ENCODE assay signal across 1 cellular context in genomic region chr2:113184531-113185230, GRCh38.
TF ChIP-seq lines count a peak whose summit lies in the region.

No MANE protein-coding gene starts in this region.

TF ChIP-seq in HepG2, 621 proteins besides CTCF, POLR2A, EP300 and RAD21:
- TF ChIP-seq ZNF768 (CRISPR knock-in tag; IDR thresholded peaks at IDR 0.05) (peak; percentile 81), JUN (CRISPR knock-in tag; IDR thresholded peaks at IDR 0.05) (no peak)
- TF ChIP-seq, protein P1, sequence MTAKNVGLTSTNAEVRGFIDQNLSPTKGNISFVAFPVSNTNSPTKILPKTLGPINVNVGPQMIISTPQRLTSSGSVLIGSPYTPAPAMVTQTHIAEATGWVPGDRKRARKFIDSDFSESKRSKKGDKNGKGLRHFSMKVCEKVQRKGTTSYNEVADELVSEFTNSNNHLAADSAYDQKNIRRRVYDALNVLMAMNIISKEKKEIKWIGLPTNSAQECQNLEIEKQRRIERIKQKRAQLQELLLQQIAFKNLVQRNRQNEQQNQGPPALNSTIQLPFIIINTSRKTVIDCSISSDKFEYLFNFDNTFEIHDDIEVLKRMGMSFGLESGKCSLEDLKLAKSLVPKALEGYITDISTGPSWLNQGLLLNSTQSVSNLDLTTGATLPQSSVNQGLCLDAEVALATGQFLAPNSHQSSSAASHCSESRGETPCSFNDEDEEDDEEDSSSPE (CRISPR knock-in tag; IDR thresholded peaks at IDR 0.05): no peak
